In the genomic region with DNA sequence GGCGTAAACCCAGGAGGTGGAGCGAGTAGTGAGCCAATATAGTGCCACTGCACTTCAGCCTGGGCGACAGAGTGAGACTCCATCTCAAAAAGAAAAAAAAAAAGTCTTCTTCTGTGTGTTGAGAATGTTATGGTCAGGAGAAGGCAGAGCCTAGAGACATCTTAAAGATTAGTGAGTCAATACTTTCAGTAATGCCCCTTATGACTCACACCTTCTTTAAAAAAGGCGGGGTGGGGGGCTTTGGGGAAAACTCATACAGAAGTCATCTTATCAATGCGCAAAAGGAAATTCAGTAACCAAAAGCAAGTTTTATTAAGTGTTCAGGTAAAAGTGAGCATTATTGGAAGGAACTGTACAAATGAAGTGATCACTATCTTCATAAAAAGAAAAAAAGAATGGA, we compare ENCODE assay signal across 7 cellular contexts.
"Had no signal": no experiment of that assay in that cellular context is flagged by ENCODE, and none has a peak within 500 bp of the region (broad histone marks: within the 10 kb centered on the region; RNA-seq: fewer than 3 reads in every experiment).

No MANE protein-coding gene starts in this region.

- ATAC-seq: K562 had no signal

- H3K27ac ChIP-seq: HL-60 had no signal

- H3K4me3 ChIP-seq: GM23338, K562 had no signal

- DNase-seq: H9, HCEC 1CT, IMR-90, KG1 had no signal
